In genomic region chr11:44542372-44542771, GRCh38 we compare ENCODE assay signal across 16 cellular contexts.
"Had no signal": no experiment of that assay in that cellular context is flagged by ENCODE, and none has a peak within 500 bp of the region (broad histone marks: within the 10 kb centered on the region; RNA-seq: fewer than 3 reads in every experiment).

No MANE protein-coding gene starts in this region.

- H3K9me3 ChIP-seq: body of pancreas, neutrophil, right atrium auricular region, transverse colon had no signal

- H3K4me3 Mint-ChIP-seq: endodermal cell had no signal

- H3K27ac Mint-ChIP-seq: activated naive CD4-positive, alpha-beta T cell treated with anti-CD3 and anti-CD28 coated beads, Interleukin-2, amount 50 U/mL, for 72 hours; endodermal cell had no signal

- H3K9me3 Mint-ChIP-seq: activated naive CD4-positive, alpha-beta T cell treated with anti-CD3 and anti-CD28 coated beads, Interleukin-2, amount 50 U/mL, for 72 hours had no signal

- H3K4me3 ChIP-seq: body of pancreas, right atrium auricular region, transverse colon had no signal

- H3K4me1 ChIP-seq: body of pancreas, transverse colon had no signal

- H3K27me3 ChIP-seq: body of pancreas, neutrophil, right atrium auricular region, transverse colon had no signal

- H3K36me3 Mint-ChIP-seq: activated naive CD4-positive, alpha-beta T cell treated with anti-CD3 and anti-CD28 coated beads, Interleukin-2, amount 50 U/mL, for 72 hours had no signal

- H3K27ac ChIP-seq: body of pancreas, neutrophil, right atrium auricular region, transverse colon had no signal

- H3K36me3 ChIP-seq: neutrophil, right atrium auricular region, transverse colon had no signal

- ATAC-seq: body of pancreas, esophagus mucosa had no signal

- DNase-seq: activated CD4-positive, alpha-beta T cell treated with anti-CD3 and anti-CD28 coated beads for 4 hours; activated CD8-positive, alpha-beta memory T cell treated with anti-CD3 and anti-CD28 coated beads for 24 hours; activated effector memory CD4-positive, alpha-beta T cell treated with Interleukin-2 at 50 U/mL for 16 hours; amniotic stem cell; body of pancreas; dermis blood vessel endothelial cell; endodermal cell; hippocampal formation; midbrain; small intestine; T1000; transverse colon had no signal
